ENCODE assay signal across 8 cellular contexts in genomic region chr14:35534884-35535793, GRCh38. TPM values are rescaled to one million over a fixed set of nuclear protein-coding genes. Genes with fewer than 3 reads are reported as not detected.
DNase-seq lines count a peak whose midpoint lies in the region; ATAC-seq and TF ChIP-seq lines count a peak whose summit lies in the region.

No MANE protein-coding gene starts in this region.

- H3K27me3 ChIP-seq in GM23338 (ENCODE audit: insufficient read depth) (peaks cover 79% of the 10 kb centered on the region), liver (ENCODE audit: control insufficient read depth in 4 of 4, insufficient read depth in 4 of 4, low read length in 3 of 4) (peaks cover 0 to 6% (median 0%) of the 10 kb centered on the region in 4 donors)

- peaks cover 6% of the 10 kb centered on the region for H4K20me1 ChIP-seq in GM23338 (replicated peaks; ENCODE audit: insufficient read depth)

- peaks cover 4% of the 10 kb centered on the region; the same call in 1 of the 3 replicates for H3K4me1 Mint-ChIP-seq in GM23338
- H3K4me1 Mint-ChIP-seq in activated CD4-positive, alpha-beta T cell treated with anti-CD3 and anti-CD28 coated beads, Interleukin-2, amount 10 ng/mL, durations not matched to agents 24 days and 14 days: peaks cover 13% of the 10 kb centered on the region

- H3K9me3 ChIP-seq in liver (ENCODE audit: control insufficient read depth in 4 of 4, low read length in 3 of 4): peaks cover 0 to 9% (median 0%) of the 10 kb centered on the region in 4 donors

- H3K36me3 Mint-ChIP-seq in GM23338 (ENCODE audit: low read depth): no peaks in the 10 kb centered on the region
- H3K36me3 Mint-ChIP-seq in activated CD4-positive, alpha-beta T cell treated with anti-CD3 and anti-CD28 coated beads, Interleukin-2, amount 10 ng/mL, durations not matched to agents 24 days and 14 days (ENCODE audit: low read depth): no peaks in the 10 kb centered on the region

- H3K36me3 ChIP-seq in GM23338 (ENCODE audit: insufficient read depth) (no peaks in the 10 kb centered on the region), liver (ENCODE audit: control insufficient read depth in 4 of 4, insufficient read depth in 3 of 4, low read depth in 1 of 4, low read length in 3 of 4) (peaks cover 0 to 2% (median 0%) of the 10 kb centered on the region in 4 donors)

- no peak overlapping the region for H3K27ac Mint-ChIP-seq in GM23338
- no peak overlapping the region for H3K27ac Mint-ChIP-seq in activated CD4-positive, alpha-beta T cell treated with anti-CD3 and anti-CD28 coated beads, Interleukin-2, amount 10 ng/mL, durations not matched to agents 24 days and 14 days

- TF ChIP-seq CTCF in GM23338 (conservative IDR thresholded peaks at IDR 0.05; ENCODE audit: low read depth in 2 of 2) (no peak), coronary artery (IDR thresholded peaks at IDR 0.05) (no peak), liver (IDR thresholded peaks at IDR 0.05; ENCODE audit: low read depth, low read length, missing input control) (no peak)

- H3K4me1 ChIP-seq in GM23338 (ENCODE audit: insufficient read depth) (peaks cover 13% of the 10 kb centered on the region; the same call in 1 of the 2 replicates), liver (ENCODE audit: control insufficient read depth in 4 of 4, insufficient read depth in 4 of 4, low read length in 3 of 4) (peaks cover 20 to 28% (median 26%) of the 10 kb centered on the region in 4 donors)

- H3K4me3 ChIP-seq in GM23338 (peak overlapping the region; percentile 80), coronary artery (peak overlapping the region; percentile 73), liver (ENCODE audit: low read depth in 1 of 3, low read length in 3 of 3) (peak overlapping the region in 1 of 3 donors; percentile 60)

- H3K27ac ChIP-seq in GM23338 (ENCODE audit: low read depth): no peak overlapping the region
- H3K27ac ChIP-seq in coronary artery: no peak overlapping the region
- H3K27ac ChIP-seq in liver (ENCODE audit: low read depth in 1 of 2, low read length in 2 of 2): no peak overlapping the region

- H3K9me2 ChIP-seq in GM23338 (ENCODE audit: insufficient read depth): no peaks in the 10 kb centered on the region

- 0 out of 2 replicates have a peak, but pooled peaks cover 7% of the 10 kb centered on the region for H3F3A ChIP-seq in GM23338 (replicated peaks; ENCODE audit: low read depth)

- 8% methylated on average over 80 of the region's 80 CpGs for WGBS in liver

- no peaks in the 10 kb centered on the region for H3K79me2 ChIP-seq in GM23338 (replicated peaks; ENCODE audit: insufficient read depth)

- peak; percentile 71 for ATAC-seq in GM23338

- peak; percentile 79 for DNase-seq in ELR (ENCODE audit: low read depth)
- DNase-seq in GM23338 (ENCODE audit: low spot score): peak; percentile 87
- DNase-seq in MV-4-11 (lab: John Stamatoyannopoulos, UW): peak; percentile 57
- peak; percentile 93 for DNase-seq in activated CD4-positive, alpha-beta T cell treated with anti-CD3 and anti-CD28 coated beads, Interleukin-2, amount 10 ng/mL, durations not matched to agents 24 days and 14 days
- DNase-seq in coronary artery (ENCODE audit: low spot score): no peak
- DNase-seq in stimulated activated CD4-positive, alpha-beta T cell treated with anti-CD3 and anti-CD28 coated beads, TNF-alpha, amount 100 ng/mL, for 24 hours (ENCODE audit: low read depth in 3 of 3): peak in 2 of 3 experiments; percentile 27 to 60
- no peak for DNase-seq in NK-92 (lab: John Stamatoyannopoulos, UW; ENCODE audit: unreplicated experiment)

- peaks cover 48% of the 10 kb centered on the region for H3K27me3 Mint-ChIP-seq in GM23338 (ENCODE audit: insufficient read depth, low read depth, poor library complexity)
- H3K27me3 Mint-ChIP-seq in activated CD4-positive, alpha-beta T cell treated with anti-CD3 and anti-CD28 coated beads, Interleukin-2, amount 10 ng/mL, durations not matched to agents 24 days and 14 days: peaks cover 53% of the 10 kb centered on the region

- H3K9ac ChIP-seq in liver (ENCODE audit: low read depth in 1 of 2, low read length in 2 of 2): no peak overlapping the region

- intact Hi-C loops in activated CD4-positive, alpha-beta T cell treated with anti-CD3 and anti-CD28 coated beads, Interleukin-2, amount 10 ng/mL, durations not matched to agents 24 days and 14 days (cut with micrococcal nuclease): loop anchor here (2.0 to 10.0 kb wide), 3 partner anchors 100 to 274 kb away; partner anchors contain the start of gene RALGAPA1

- TF ChIP-seq RAD21 in liver (IDR thresholded peaks at IDR 0.05): no peak

- peak overlapping the region; percentile 98 for H3K4me2 ChIP-seq in GM23338

- peak overlapping the region; percentile 52; the same call in 1 of the 2 replicates for H2AFZ ChIP-seq in GM23338

- no peaks in the 10 kb centered on the region for H3K9me3 Mint-ChIP-seq in GM23338
- no peaks in the 10 kb centered on the region for H3K9me3 Mint-ChIP-seq in activated CD4-positive, alpha-beta T cell treated with anti-CD3 and anti-CD28 coated beads, Interleukin-2, amount 10 ng/mL, durations not matched to agents 24 days and 14 days

- H3K4me3 Mint-ChIP-seq in GM23338: peak overlapping the region; percentile 71
- peak overlapping the region; percentile 69 for H3K4me3 Mint-ChIP-seq in activated CD4-positive, alpha-beta T cell treated with anti-CD3 and anti-CD28 coated beads, Interleukin-2, amount 10 ng/mL, durations not matched to agents 24 days and 14 days

TF ChIP-seq in GM23338, 12 proteins besides CTCF, POLR2A, EP300 and RAD21 (continues in another document):
- TF ChIP-seq ZNF114 (CRISPR knock-in tag; IDR thresholded peaks at IDR 0.05) (peak; percentile 97), CREB1 (CRISPR knock-in tag; IDR thresholded peaks at IDR 0.05; ENCODE audit: low read depth) (peak; percentile 78; the same call in 1 of the 2 replicates), EZH2phosphoT487 (IDR thresholded peaks at IDR 0.05; ENCODE audit: unreplicated experiment) (no peak), REST (IDR thresholded peaks at IDR 0.05; ENCODE audit: unreplicated experiment) (peak; percentile 99), JUNB (IDR thresholded peaks at IDR 0.05; ENCODE audit: unreplicated experiment) (no peak)

TF ChIP-seq in liver, 16 proteins besides CTCF, POLR2A, EP300 and RAD21:
- no peak for TF ChIP-seq GABPA (IDR thresholded peaks at IDR 0.05 in 1 of 2, conservative IDR thresholded peaks at IDR 0.05 in 1 of 2)
- peak; percentile 100 for TF ChIP-seq REST (IDR thresholded peaks at IDR 0.05)
- no peak for TF ChIP-seq TAF1 (conservative IDR thresholded peaks at IDR 0.05)

RNA-seq across cellular contexts. Expression of gene INSM2, which starts 1.2 kb away (rescaled TPM):
- total RNA-seq in GM23338 (2014; rRNA removed; shearing (Covaris generic)): not detected in 2 replicates
- polyA plus RNA-seq in GM23338 (2016; fragmentation: Nextera tagmentation; extraction: Ambion mirVana): not detected in 2 replicates
- total RNA-seq in activated CD4-positive, alpha-beta T cell treated with anti-CD3 and anti-CD28 coated beads, Interleukin-2, amount 10 ng/mL, durations not matched to agents 24 days and 14 days: not detected in 2 replicates
- under 1 TPM in 1 of 2 donors, not detected in 1; under 0.01 TPM for total RNA-seq in liver
- not detected for polyA plus RNA-seq in liver

Comparison
In these comparisons a context has a peak if more than half of its experiments do, and no peak if none do; other contexts are left out.
1. DNase-seq: peak in ELR (single experiment), GM23338 (single experiment), MV-4-11 (single experiment), activated CD4-positive, alpha-beta T cell treated with anti-CD3 and anti-CD28 coated beads, Interleukin-2, amount 10 ng/mL, durations not matched to agents 24 days and 14 days (single experiment) and stimulated activated CD4-positive, alpha-beta T cell treated with anti-CD3 and anti-CD28 coated beads, TNF-alpha, amount 100 ng/mL, for 24 hours (2 of 3); none in coronary artery (single experiment) and NK-92 (single experiment).